In genomic region chr4:62640296-62640695, GRCh38 we compare ENCODE assay signal across 16 cellular contexts.
"Had no signal": no experiment of that assay in that cellular context is flagged by ENCODE, and none has a peak within 500 bp of the region (broad histone marks: within the 10 kb centered on the region; RNA-seq: fewer than 3 reads in every experiment).

No MANE protein-coding gene starts in this region.

- H3K36me3 ChIP-seq: neutrophil, spleen, upper lobe of left lung had no signal

- H3K4me1 ChIP-seq: spleen, upper lobe of left lung had no signal

- H3K27ac ChIP-seq: neutrophil, spleen, upper lobe of left lung had no signal

- DNase-seq: activated B cell treated with CpG ODN at 0.5 μM for 24 hours; activated CD4-positive, alpha-beta T cell treated with anti-CD3 and anti-CD28 coated beads, Interleukin-2, amount 10 ng/mL, durations not matched to agents 24 days and 14 days; activated naive CD4-positive, alpha-beta T cell treated with anti-CD3 and anti-CD28 coated beads, Interleukin-2, amount 50 U/mL, for 16 hours; amniotic stem cell; endodermal cell; erythroblast; glutamatergic neuron; left colon; naive thymus-derived CD4-positive, alpha-beta T cell; spleen; stimulated activated CD4-positive, alpha-beta T cell treated with anti-CD3 and anti-CD28 coated beads, Interleukin-1b, Interleukin-23, amount 100 ng/mL, for 48 hours; stimulated activated naive CD4-positive, alpha-beta T cell; upper lobe of left lung had no signal

- ATAC-seq: left colon; naive thymus-derived CD4-positive, alpha-beta T cell; sciatic nerve had no signal

- H3K4me3 ChIP-seq: lung, spleen, upper lobe of left lung had no signal

- H3K27me3 ChIP-seq: neutrophil, spleen, upper lobe of left lung had no signal

- H3K9me3 ChIP-seq: neutrophil, upper lobe of left lung had no signal
